Comparison of ENCODE assay signal across 12 cellular contexts in genomic region chr22:18070556-18071306, GRCh38. TPM values are rescaled to one million over a fixed set of nuclear protein-coding genes. Genes with fewer than 3 reads are reported as not detected.
DNase-seq lines count a peak whose midpoint lies in the region; ATAC-seq and TF ChIP-seq lines count a peak whose summit lies in the region.
"Had no signal": no experiment of that assay in that cellular context is flagged by ENCODE, and none has a peak within 500 bp of the region (broad histone marks: within the 10 kb centered on the region; RNA-seq: fewer than 3 reads in every experiment).

No MANE protein-coding gene starts in this region.

- no peak for TF ChIP-seq EP300 in stomach (IDR thresholded peaks at IDR 0.05)

- H3K27ac ChIP-seq in OCI-LY7 (ENCODE audit: low read depth, low read length, poor library complexity, severe bottlenecking) (peak overlapping the region; percentile 99), GM23248 (no peak overlapping the region), stomach (no peak overlapping the region)

- H3K4me3 ChIP-seq in OCI-LY7 (ENCODE audit: low read depth, low read length, poor library complexity, severe bottlenecking): peak overlapping the region; percentile 57
- no peak overlapping the region for H3K4me3 ChIP-seq in fibroblast of villous mesenchyme (ENCODE audit: low read depth, low read length)
- no peak overlapping the region for H3K4me3 ChIP-seq in GM23248
- H3K4me3 ChIP-seq in stomach: no peak overlapping the region

- H3K36me3 ChIP-seq in OCI-LY7 (ENCODE audit: insufficient read depth, low read length): no peaks in the 10 kb centered on the region
- no peaks in the 10 kb centered on the region for H3K36me3 ChIP-seq in GM23248 (ENCODE audit: low read depth)
- no peaks in the 10 kb centered on the region for H3K36me3 ChIP-seq in stomach

- H3K9me3 ChIP-seq in OCI-LY7 (ENCODE audit: low read length) (no peaks in the 10 kb centered on the region), GM23248 (ENCODE audit: low read depth) (no peaks in the 10 kb centered on the region), stomach (no peaks in the 10 kb centered on the region)

- POLR2A ChIA-PET in OCI-LY7 (lab: Charles Lee): interaction anchor here (0.6 to 3.5 kb wide), 9 partner anchors 12 to 71 kb away, joined by 3 to 28 read pairs (median 8); no protein-coding TSS in a partner anchor

- no peaks in the 10 kb centered on the region for H3K27me3 ChIP-seq in GM23248 (replicated peaks; ENCODE audit: insufficient read depth)
- no peaks in the 10 kb centered on the region for H3K27me3 ChIP-seq in stomach

- DNase-seq in stimulated activated naive CD8-positive, alpha-beta T cell treated with anti-CD3 and anti-CD28 coated beads, Interleukin-15, Interleukin-2, amounts not matched to agents 100 U/mL and 50 U/mL, for 24 hours: peak; percentile 36
- no peak for DNase-seq in stimulated activated naive CD8-positive, alpha-beta T cell treated with anti-CD3 and anti-CD28 coated beads, Interleukin-15, amount 100 ng/mL, for 72 hours
- DNase-seq in OCI-LY7 (ENCODE audit: low spot score): peak; percentile 63
- no peak for DNase-seq in fibroblast of villous mesenchyme (ENCODE audit: low read depth)
- DNase-seq in GM23248: no peak
- no peak for DNase-seq in stomach
- DNase-seq in germinal center (ENCODE audit: low spot score): no peak
- DNase-seq: HCEC 1CT, midbrain had no signal

- H2AFZ ChIP-seq in OCI-LY7 (ENCODE audit: low read length) (peak overlapping the region; percentile 13; the same call in 1 of the 2 replicates), GM23248 (no peak overlapping the region)

- ATAC-seq in stimulated activated naive CD8-positive, alpha-beta T cell treated with anti-CD3 and anti-CD28 coated beads, Interleukin-15, Interleukin-2, amounts not matched to agents 100 U/mL and 50 U/mL, for 24 hours: no peak
- no peak for ATAC-seq in stimulated activated naive CD8-positive, alpha-beta T cell treated with anti-CD3 and anti-CD28 coated beads, Interleukin-15, amount 100 ng/mL, for 72 hours
- no peak for ATAC-seq in HG02610 (IDR thresholded peaks at IDR 0.05; ENCODE audit: unreplicated experiment)

- no peak overlapping the region for H3K4me3 Mint-ChIP-seq in stimulated activated naive CD8-positive, alpha-beta T cell treated with anti-CD3 and anti-CD28 coated beads, Interleukin-15, amount 100 ng/mL, for 72 hours
- H3K4me3 Mint-ChIP-seq: central memory CD8-positive, alpha-beta T cell; T-helper 1 cell treated with Interleukin-12 subunit alpha and Interleukin-12 subunit beta and Interleukin-4 antibody, amounts not matched to agents 30 μg/mL and 1 μg/mL, for 36 hours had no signal

- no peak for TF ChIP-seq POLR2A in stomach (IDR thresholded peaks at IDR 0.05)

- intact Hi-C loops in OCI-LY7 (cut with micrococcal nuclease; ENCODE audit: unreplicated experiment): loop anchor here (1.0 kb wide), 1 partner anchor 69 kb away; no protein-coding TSS in a partner anchor
- intact Hi-C loops in stomach (cut with DNase I; ENCODE audit: low total_unique reads): loop anchor here (5.0 to 10.0 kb wide), 2 partner anchors 76 to 243 kb away; no protein-coding TSS in a partner anchor

- H4K20me1 ChIP-seq in OCI-LY7 (ENCODE audit: insufficient read depth, low read length): no peaks in the 10 kb centered on the region
- no peaks in the 10 kb centered on the region for H4K20me1 ChIP-seq in GM23248 (ENCODE audit: insufficient read depth)

- peaks cover under 1% of the 10 kb centered on the region for H3K4me1 Mint-ChIP-seq in stimulated activated naive CD8-positive, alpha-beta T cell treated with anti-CD3 and anti-CD28 coated beads, Interleukin-15, amount 100 ng/mL, for 72 hours

- peak; percentile 96 for TF ChIP-seq CTCF in OCI-LY7 (conservative IDR thresholded peaks at IDR 0.05; ENCODE audit: low read length)
- peak; percentile 11 for TF ChIP-seq CTCF in fibroblast of villous mesenchyme (IDR thresholded peaks at IDR 0.05; ENCODE audit: insufficient read depth, low read depth, low read length)
- TF ChIP-seq CTCF in stomach (IDR thresholded peaks at IDR 0.05): no peak

- 63 to 73% methylated on average over 14 of the region's 14 CpGs for WGBS in GM23248 (ENCODE audit: low coverage in 1 of 2, low lambda C conversion rate in 2 of 2, missing lambda C conversion rate in 2 of 2), 2 experiments
- 68 to 81% (median 74%) methylated on average over 14 of the region's 14 CpGs for WGBS in stomach, 5 donors

- H3K79me2 ChIP-seq in OCI-LY7 (ENCODE audit: insufficient read depth, low read depth, low read length) (peaks cover 31% of the 10 kb centered on the region; the same call in 1 of the 2 replicates), GM23248 (ENCODE audit: insufficient read depth) (no peaks in the 10 kb centered on the region)

- H3K4me2 ChIP-seq in OCI-LY7 (ENCODE audit: low read length): peak overlapping the region; percentile 84
- H3K4me2 ChIP-seq in GM23248 (ENCODE audit: unreplicated experiment): no peak overlapping the region

- H3K9ac ChIP-seq in GM23248: no peak overlapping the region

- peaks cover 99% of the 10 kb centered on the region for H3K4me1 ChIP-seq in OCI-LY7 (ENCODE audit: insufficient read depth, low read length, poor library complexity, severe bottlenecking)
- H3K4me1 ChIP-seq in GM23248 (ENCODE audit: insufficient read depth): peaks cover 18% of the 10 kb centered on the region
- peaks cover 0 to 29% (median 11%) of the 10 kb centered on the region in 4 donors for H3K4me1 ChIP-seq in stomach

- no peaks in the 10 kb centered on the region for H3K9me2 ChIP-seq in OCI-LY7 (ENCODE audit: insufficient read depth, low read length)
- no peaks in the 10 kb centered on the region for H3K9me2 ChIP-seq in GM23248 (ENCODE audit: insufficient read depth)

- no peaks in the 10 kb centered on the region for H3K9me3 Mint-ChIP-seq in stimulated activated naive CD8-positive, alpha-beta T cell treated with anti-CD3 and anti-CD28 coated beads, Interleukin-15, amount 100 ng/mL, for 72 hours
- H3K9me3 Mint-ChIP-seq: central memory CD8-positive, alpha-beta T cell; T-helper 1 cell treated with Interleukin-12 subunit alpha and Interleukin-12 subunit beta and Interleukin-4 antibody, amounts not matched to agents 30 μg/mL and 1 μg/mL, for 36 hours had no signal

- no peaks in the 10 kb centered on the region for H3F3A ChIP-seq in GM23248 (ENCODE audit: insufficient read depth)

- in situ Hi-C loops in GM23248 (cut with MboI): no loop called here

- H3K27ac Mint-ChIP-seq in stimulated activated naive CD8-positive, alpha-beta T cell treated with anti-CD3 and anti-CD28 coated beads, Interleukin-15, amount 100 ng/mL, for 72 hours: no peak overlapping the region
- H3K27ac Mint-ChIP-seq: T-helper 1 cell treated with Interleukin-12 subunit alpha and Interleukin-12 subunit beta and Interleukin-4 antibody, amounts not matched to agents 30 μg/mL and 1 μg/mL, for 36 hours had no signal

- CTCF ChIA-PET in OCI-LY7 (lab: Charles Lee; ENCODE audit: unreplicated experiment): interaction anchor here (1.2 to 2.3 kb wide), 2 partner anchors 13 to 42 kb away, joined by 5 to 15 read pairs; no protein-coding TSS in a partner anchor

- BruUV-seq in OCI-LY7 (replicated peaks; lab: Mats Ljungman, UMichigan): no TSS peak

- peaks cover 23% of the 10 kb centered on the region for H3K27me3 Mint-ChIP-seq in stimulated activated naive CD8-positive, alpha-beta T cell treated with anti-CD3 and anti-CD28 coated beads, Interleukin-15, amount 100 ng/mL, for 72 hours

RNA-seq across cellular contexts. Expression of gene PEX26, which starts 7.1 kb away (rescaled TPM):
- total RNA-seq in OCI-LY7 (2014; rRNA removed; shearing (Covaris generic)): 17.6 and 22.4 TPM in 2 replicates
- total RNA-seq in OCI-LY7 (2022): 37.8 and 43.5 TPM in 2 replicates
- total RNA-seq in fibroblast of villous mesenchyme: 19.6 and 21.6 TPM in 2 replicates
- total RNA-seq in GM23248 (2014; rRNA removed; shearing (Covaris generic)): 32.2 and 34.1 TPM in 2 replicates
- 4.0 and 4.7 TPM in 2 replicates for polyA plus RNA-seq in GM23248 (2016; fragmentation: Nextera tagmentation; extraction: Ambion mirVana)
- total RNA-seq in stomach: 100 to 1,000 TPM in 1 of 5 donors, 10 to 100 TPM in 4; 11.7 to 564 (median 17.9) TPM
- 10 to 100 TPM in 2 of 3 donors, 1 to 10 TPM in 1; 6.7 to 20.5 (median 12.7) TPM for polyA plus RNA-seq in stomach

RNA-seq across cellular contexts. Expression of gene TUBA8, which starts 39.9 kb away (rescaled TPM):
- 1.9 and 2.8 TPM in 2 replicates for total RNA-seq in OCI-LY7 (2014; rRNA removed; shearing (Covaris generic))
- total RNA-seq in OCI-LY7 (2022) (2.0 TPM in 2 replicates), fibroblast of villous mesenchyme (under 0.01 and 0.32 TPM in 2 replicates), stomach (not detected)
- total RNA-seq in GM23248 (2014; rRNA removed; shearing (Covaris generic)): 0.32 TPM in 1 of 2 replicates, not detected in the other
- polyA plus RNA-seq in GM23248 (2016; fragmentation: Nextera tagmentation; extraction: Ambion mirVana) (0.13 TPM in 1 of 2 replicates, not detected in the other), stomach (1 to 10 TPM; 3.1 to 4.1 (median 3.5) TPM)

RNA-seq across cellular contexts. Expression of gene MICAL3, which starts 46.4 kb away (rescaled TPM):
- total RNA-seq in OCI-LY7 (2014; rRNA removed; shearing (Covaris generic)): 80.9 and 93.2 TPM in 2 replicates
- total RNA-seq in OCI-LY7 (2022) (175 and 210 TPM in 2 replicates), fibroblast of villous mesenchyme (24.2 and 39.7 TPM in 2 replicates), stomach (100 to 1,000 TPM in 1 of 5 donors, 10 to 100 TPM in 4; 17.5 to 130 (median 37.3) TPM)
- total RNA-seq in GM23248 (2014; rRNA removed; shearing (Covaris generic)): 25.1 and 33.9 TPM in 2 replicates
- polyA plus RNA-seq in GM23248 (2016; fragmentation: Nextera tagmentation; extraction: Ambion mirVana) (6.1 and 6.6 TPM in 2 replicates), stomach (1 to 10 TPM; 3.5 to 5.1 (median 4.9) TPM)

Comparison
In these comparisons a context has a peak if more than half of its experiments do, and no peak if none do; other contexts are left out.
1. DNase-seq: peak in stimulated activated naive CD8-positive, alpha-beta T cell treated with anti-CD3 and anti-CD28 coated beads, Interleukin-15, Interleukin-2, amounts not matched to agents 100 U/mL and 50 U/mL, for 24 hours (single experiment) and OCI-LY7 (single experiment); none in stimulated activated naive CD8-positive, alpha-beta T cell treated with anti-CD3 and anti-CD28 coated beads, Interleukin-15, amount 100 ng/mL, for 72 hours (0 of 2), fibroblast of villous mesenchyme (single experiment), GM23248 (single experiment), stomach (single experiment) and germinal center (single experiment).
2. CTCF ChIP-seq: peak in OCI-LY7 (single experiment) and fibroblast of villous mesenchyme (single experiment); none in stomach (0 of 7).